ENCODE assay signal across 1 cellular context in the genomic region with DNA sequence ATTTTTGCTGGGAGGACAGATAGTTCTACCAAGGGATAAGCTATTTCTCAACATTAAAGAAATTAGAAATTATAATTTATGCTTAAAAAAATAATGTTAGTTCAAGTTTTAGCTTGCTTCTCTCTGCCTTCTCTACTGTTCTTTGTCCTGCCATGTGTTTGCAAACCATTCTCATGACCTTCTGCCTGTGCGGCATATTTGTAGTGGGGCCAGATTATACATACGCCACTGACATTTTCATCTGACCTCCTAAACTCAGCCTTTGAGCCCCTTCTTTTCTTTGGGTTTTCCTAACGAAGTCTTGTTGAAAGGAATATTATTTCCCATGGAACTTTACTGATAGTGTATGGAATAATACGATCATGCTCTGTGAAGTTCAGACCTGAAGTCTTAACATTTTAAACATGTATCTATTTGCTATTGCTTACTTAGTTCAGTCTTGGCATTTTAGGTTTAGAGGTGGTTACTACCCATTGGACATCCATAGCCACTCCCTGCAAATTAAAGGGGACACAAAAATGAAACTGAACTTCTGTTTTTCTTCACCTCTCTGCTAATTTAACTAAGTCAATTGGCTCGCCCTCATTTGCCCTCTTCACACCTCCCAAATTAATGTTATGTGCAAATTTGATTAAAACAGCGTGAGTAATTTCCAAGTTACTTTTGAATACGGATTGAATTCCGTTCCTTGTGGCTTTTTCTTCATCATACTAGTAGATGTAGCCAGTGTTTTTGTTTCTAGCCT.
TF ChIP-seq lines count a peak whose summit lies in the region.

No MANE protein-coding gene starts in this region.

TF ChIP-seq in HepG2, 621 proteins besides CTCF, POLR2A, EP300 and RAD21 (continued from another document and continues in another):
- TF ChIP-seq HMGXB4 (CRISPR knock-in tag; IDR thresholded peaks at IDR 0.05; ENCODE audit: borderline replicate concordance in 1 of 2, low read depth in 1 of 2) (no peak), ZNF343 (CRISPR knock-in tag; IDR thresholded peaks at IDR 0.05) (no peak), MXI1 (IDR thresholded peaks at IDR 0.05; ENCODE audit: borderline replicate concordance, low read depth, low read length) (no peak; the same call in 2 of the 3 replicates), ZFP37 (CRISPR knock-in tag; IDR thresholded peaks at IDR 0.05; ENCODE audit: borderline replicate concordance) (no peak), POGK (CRISPR knock-in tag; conservative IDR thresholded peaks at IDR 0.05) (no peak), ZNF619 (CRISPR knock-in tag; IDR thresholded peaks at IDR 0.05) (no peak), GTF3A (CRISPR knock-in tag; conservative IDR thresholded peaks at IDR 0.05) (no peak), CBX2 (IDR thresholded peaks at IDR 0.05; ENCODE audit: low read depth, low read length) (no peak), CBX2 (CRISPR knock-in tag; IDR thresholded peaks at IDR 0.05; ENCODE audit: low read depth) (no peak), ZNF101 (CRISPR knock-in tag; IDR thresholded peaks at IDR 0.05; ENCODE audit: borderline replicate concordance, low read depth) (no peak), ZNF850 (CRISPR knock-in tag; conservative IDR thresholded peaks at IDR 0.05) (no peak), ZNF770 (CRISPR knock-in tag; IDR thresholded peaks at IDR 0.05) (no peak), ZSCAN30 (CRISPR knock-in tag; IDR thresholded peaks at IDR 0.05) (no peak), NR2C2 (CRISPR knock-in tag; IDR thresholded peaks at IDR 0.05; ENCODE audit: borderline replicate concordance) (no peak), ATM (IDR thresholded peaks at IDR 0.05; ENCODE audit: borderline replicate concordance) (no peak), ZBTB4 (CRISPR knock-in tag; IDR thresholded peaks at IDR 0.05; ENCODE audit: borderline replicate concordance) (no peak), ELF4 (CRISPR knock-in tag; IDR thresholded peaks at IDR 0.05; ENCODE audit: borderline replicate concordance) (no peak), ZFP36L2 (CRISPR knock-in tag; IDR thresholded peaks at IDR 0.05) (no peak), ZNF780A (CRISPR knock-in tag; IDR thresholded peaks at IDR 0.05) (no peak)
- TF ChIP-seq, protein P1, sequence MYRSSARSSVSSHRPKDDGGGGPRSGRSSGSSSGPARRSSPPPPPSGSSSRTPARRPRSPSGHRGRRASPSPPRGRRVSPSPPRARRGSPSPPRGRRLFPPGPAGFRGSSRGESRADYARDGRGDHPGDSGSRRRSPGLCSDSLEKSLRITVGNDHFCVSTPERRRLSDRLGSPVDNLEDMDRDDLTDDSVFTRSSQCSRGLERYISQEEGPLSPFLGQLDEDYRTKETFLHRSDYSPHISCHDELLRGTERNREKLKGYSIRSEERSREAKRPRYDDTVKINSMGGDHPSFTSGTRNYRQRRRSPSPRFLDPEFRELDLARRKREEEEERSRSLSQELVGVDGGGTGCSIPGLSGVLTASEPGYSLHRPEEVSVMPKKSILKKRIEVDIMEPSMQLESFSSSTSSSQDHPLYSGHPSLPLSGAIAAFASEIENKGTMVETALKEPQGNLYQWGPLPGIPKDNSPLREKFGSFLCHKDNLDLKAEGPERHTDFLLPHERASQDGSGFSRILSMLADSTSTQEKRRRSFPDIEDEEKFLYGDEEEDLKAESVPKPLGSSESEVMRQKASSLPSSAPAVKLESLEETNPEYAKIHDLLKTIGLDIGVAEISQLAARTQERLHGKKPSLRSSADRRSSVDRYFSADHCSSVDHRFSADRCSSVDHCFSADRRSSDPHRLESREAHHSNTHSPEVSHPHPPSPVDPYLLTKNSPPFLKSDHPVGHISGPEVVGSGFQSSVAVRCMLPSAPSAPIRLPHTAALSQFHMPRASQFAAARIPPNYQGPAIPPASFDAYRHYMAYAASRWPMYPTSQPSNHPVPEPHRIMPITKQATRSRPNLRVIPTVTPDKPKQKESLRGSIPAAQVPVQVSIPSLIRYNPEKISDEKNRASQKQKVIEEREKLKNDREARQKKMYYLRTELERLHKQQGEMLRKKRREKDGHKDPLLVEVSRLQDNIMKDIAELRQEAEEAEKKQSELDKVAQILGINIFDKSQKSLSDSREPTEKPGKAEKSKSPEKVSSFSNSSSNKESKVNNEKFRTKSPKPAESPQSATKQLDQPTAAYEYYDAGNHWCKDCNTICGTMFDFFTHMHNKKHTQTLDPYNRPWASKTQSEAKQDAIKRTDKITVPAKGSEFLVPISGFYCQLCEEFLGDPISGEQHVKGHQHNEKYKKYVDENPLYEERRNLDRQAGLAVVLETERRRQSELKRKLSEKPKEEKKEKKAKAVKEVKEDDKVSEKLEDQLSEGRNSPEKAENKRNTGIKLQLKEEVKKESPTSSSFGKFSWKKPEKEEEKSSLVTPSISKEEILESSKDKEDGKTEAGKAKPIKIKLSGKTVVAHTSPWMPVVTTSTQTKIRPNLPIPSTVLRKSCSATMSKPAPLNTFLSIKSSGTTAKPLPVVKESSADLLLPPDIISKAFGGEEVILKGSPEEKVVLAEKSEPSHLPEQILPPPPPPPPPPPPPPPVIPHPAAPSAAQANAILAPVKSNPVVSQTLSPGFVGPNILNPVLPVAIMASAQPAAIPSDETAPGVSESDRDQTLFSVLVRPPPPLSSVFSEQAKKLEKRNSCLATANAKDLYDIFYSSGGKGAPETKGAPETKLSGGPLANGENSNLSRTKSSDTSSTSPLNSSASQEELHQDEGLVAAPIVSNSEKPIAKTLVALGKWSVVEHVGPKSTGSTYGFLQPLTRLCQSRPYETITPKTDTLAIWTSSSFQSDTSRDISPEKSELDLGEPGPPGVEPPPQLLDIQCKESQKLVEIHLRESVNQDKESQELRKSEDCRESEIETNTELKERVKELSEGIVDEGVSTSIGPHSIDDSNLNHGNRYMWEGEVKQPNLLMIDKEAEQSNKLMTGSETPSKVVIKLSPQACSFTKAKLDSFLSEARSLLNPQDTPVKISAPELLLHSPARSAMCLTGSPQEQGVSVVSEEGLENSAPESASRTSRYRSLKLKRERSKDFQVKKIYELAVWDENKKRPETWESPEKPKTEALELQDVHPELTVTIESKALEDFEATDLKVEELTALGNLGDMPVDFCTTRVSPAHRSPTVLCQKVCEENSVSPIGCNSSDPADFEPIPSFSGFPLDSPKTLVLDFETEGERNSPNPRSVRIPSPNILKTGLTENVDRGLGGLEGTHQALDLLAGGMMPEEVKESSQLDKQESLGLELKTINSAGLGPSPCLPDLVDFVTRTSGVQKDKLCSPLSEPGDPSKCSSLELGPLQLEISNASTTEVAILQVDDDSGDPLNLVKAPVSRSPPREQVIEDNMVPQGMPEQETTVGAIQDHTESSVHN (CRISPR knock-in tag; IDR thresholded peaks at IDR 0.05) = no peak
- TF ChIP-seq, protein P2, sequence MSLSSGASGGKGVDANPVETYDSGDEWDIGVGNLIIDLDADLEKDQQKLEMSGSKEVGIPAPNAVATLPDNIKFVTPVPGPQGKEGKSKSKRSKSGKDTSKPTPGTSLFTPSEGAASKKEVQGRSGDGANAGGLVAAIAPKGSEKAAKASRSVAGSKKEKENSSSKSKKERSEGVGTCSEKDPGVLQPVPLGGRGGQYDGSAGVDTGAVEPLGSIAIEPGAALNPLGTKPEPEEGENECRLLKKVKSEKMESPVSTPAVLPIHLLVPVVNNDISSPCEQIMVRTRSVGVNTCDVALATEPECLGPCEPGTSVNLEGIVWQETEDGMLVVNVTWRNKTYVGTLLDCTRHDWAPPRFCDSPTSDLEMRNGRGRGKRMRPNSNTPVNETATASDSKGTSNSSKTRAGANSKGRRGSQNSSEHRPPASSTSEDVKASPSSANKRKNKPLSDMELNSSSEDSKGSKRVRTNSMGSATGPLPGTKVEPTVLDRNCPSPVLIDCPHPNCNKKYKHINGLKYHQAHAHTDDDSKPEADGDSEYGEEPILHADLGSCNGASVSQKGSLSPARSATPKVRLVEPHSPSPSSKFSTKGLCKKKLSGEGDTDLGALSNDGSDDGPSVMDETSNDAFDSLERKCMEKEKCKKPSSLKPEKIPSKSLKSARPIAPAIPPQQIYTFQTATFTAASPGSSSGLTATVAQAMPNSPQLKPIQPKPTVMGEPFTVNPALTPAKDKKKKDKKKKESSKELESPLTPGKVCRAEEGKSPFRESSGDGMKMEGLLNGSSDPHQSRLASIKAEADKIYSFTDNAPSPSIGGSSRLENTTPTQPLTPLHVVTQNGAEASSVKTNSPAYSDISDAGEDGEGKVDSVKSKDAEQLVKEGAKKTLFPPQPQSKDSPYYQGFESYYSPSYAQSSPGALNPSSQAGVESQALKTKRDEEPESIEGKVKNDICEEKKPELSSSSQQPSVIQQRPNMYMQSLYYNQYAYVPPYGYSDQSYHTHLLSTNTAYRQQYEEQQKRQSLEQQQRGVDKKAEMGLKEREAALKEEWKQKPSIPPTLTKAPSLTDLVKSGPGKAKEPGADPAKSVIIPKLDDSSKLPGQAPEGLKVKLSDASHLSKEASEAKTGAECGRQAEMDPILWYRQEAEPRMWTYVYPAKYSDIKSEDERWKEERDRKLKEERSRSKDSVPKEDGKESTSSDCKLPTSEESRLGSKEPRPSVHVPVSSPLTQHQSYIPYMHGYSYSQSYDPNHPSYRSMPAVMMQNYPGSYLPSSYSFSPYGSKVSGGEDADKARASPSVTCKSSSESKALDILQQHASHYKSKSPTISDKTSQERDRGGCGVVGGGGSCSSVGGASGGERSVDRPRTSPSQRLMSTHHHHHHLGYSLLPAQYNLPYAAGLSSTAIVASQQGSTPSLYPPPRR (CRISPR knock-in tag; IDR thresholded peaks at IDR 0.05; ENCODE audit: borderline replicate concordance) = no peak
- TF ChIP-seq, protein P3, sequence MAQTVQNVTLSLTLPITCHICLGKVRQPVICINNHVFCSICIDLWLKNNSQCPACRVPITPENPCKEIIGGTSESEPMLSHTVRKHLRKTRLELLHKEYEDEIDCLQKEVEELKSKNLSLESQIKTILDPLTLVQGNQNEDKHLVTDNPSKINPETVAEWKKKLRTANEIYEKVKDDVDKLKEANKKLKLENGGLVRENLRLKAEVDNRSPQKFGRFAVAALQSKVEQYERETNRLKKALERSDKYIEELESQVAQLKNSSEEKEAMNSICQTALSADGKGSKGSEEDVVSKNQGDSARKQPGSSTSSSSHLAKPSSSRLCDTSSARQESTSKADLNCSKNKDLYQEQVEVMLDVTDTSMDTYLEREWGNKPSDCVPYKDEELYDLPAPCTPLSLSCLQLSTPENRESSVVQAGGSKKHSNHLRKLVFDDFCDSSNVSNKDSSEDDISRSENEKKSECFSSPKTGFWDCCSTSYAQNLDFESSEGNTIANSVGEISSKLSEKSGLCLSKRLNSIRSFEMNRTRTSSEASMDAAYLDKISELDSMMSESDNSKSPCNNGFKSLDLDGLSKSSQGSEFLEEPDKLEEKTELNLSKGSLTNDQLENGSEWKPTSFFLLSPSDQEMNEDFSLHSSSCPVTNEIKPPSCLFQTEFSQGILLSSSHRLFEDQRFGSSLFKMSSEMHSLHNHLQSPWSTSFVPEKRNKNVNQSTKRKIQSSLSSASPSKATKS (CRISPR knock-in tag; IDR thresholded peaks at IDR 0.05) = no peak
